ENCODE assay signal across 26 cellular contexts in genomic region chr4:26289421-26289820, GRCh38. TPM values are rescaled to one million over a fixed set of nuclear protein-coding genes. Genes with fewer than 3 reads are reported as not detected.
DNase-seq lines count a peak whose midpoint lies in the region; ATAC-seq and TF ChIP-seq lines count a peak whose summit lies in the region.
"Had no signal": no experiment of that assay in that cellular context is flagged by ENCODE, and none has a peak within 500 bp of the region (broad histone marks: within the 10 kb centered on the region; RNA-seq: fewer than 3 reads in every experiment).

No MANE protein-coding gene starts in this region.

- peak overlapping the region; percentile 30 for H3K27ac Mint-ChIP-seq in activated naive CD4-positive, alpha-beta T cell treated with anti-CD3 and anti-CD28 coated beads, Interleukin-2, amount 50 U/mL, for 24 hours
- H3K27ac Mint-ChIP-seq in activated naive CD4-positive, alpha-beta T cell treated with anti-CD3 and anti-CD28 coated beads, Interleukin-2, amount 50 U/mL, for 72 hours: no peak overlapping the region
- peak overlapping the region; percentile 96 for H3K27ac Mint-ChIP-seq in dendritic cell treated with granulocyte-macrophage colony-stimulating factor and Interleukin-4, amounts not matched to agents 40 ng/mL and 50 ng/mL, for 4 days
- no peak overlapping the region for H3K27ac Mint-ChIP-seq in stimulated activated naive B cell treated with anti-CD40 and anti-IgM and Interleukin-4, amounts not matched to agents 10 μg/mL and 1 μg/mL and 100 μg/mL, for 72 hours
- H3K27ac Mint-ChIP-seq: activated CD4-positive, alpha-beta T cell treated with anti-CD3 and anti-CD28 coated beads for 36 hours; B cell; naive thymus-derived CD4-positive, alpha-beta T cell; T-cell had no signal

- H3K27ac ChIP-seq in upper lobe of right lung (peak overlapping the region; percentile 32), thyroid gland (no peak overlapping the region)
- H3K27ac ChIP-seq: cardiac muscle cell, KMS-11 had no signal

- intact Hi-C loops in dendritic cell treated with granulocyte-macrophage colony-stimulating factor and Interleukin-4, amounts not matched to agents 40 ng/mL and 50 ng/mL, for 4 days (cut with micrococcal nuclease): loop anchor here (2.0 kb wide), 2 partner anchors 13 to 17 kb away; no protein-coding TSS in a partner anchor
- intact Hi-C loops in upper lobe of right lung (cut with DNase I) (no loop called here), thyroid gland (cut with DNase I) (no loop called here)

- H3K27me3 ChIP-seq in upper lobe of right lung (no peaks in the 10 kb centered on the region), thyroid gland (no peaks in the 10 kb centered on the region)
- H3K27me3 ChIP-seq: cardiac muscle cell, transverse colon had no signal

- H3K9me3 ChIP-seq in upper lobe of right lung (no peaks in the 10 kb centered on the region), thyroid gland (no peaks in the 10 kb centered on the region)
- H3K9me3 ChIP-seq: transverse colon had no signal

- TF ChIP-seq POLR2A in thyroid gland (IDR thresholded peaks at IDR 0.05): no peak

- H3K4me1 ChIP-seq in upper lobe of right lung (peaks cover 14% of the 10 kb centered on the region), thyroid gland (no peaks in the 10 kb centered on the region)

- DNase-seq in activated naive CD4-positive, alpha-beta T cell treated with anti-CD3 and anti-CD28 coated beads, Interleukin-2, amount 50 U/mL, for 72 hours (ENCODE audit: low spot score in 2 of 2): no peak
- DNase-seq in NCI-H226 (peak; percentile 14), upper lobe of right lung (no peak), islet precursor cell (no peak), thyroid gland (no peak)
- no peak for DNase-seq in stimulated activated naive B cell treated with anti-CD40 and anti-IgM and Interleukin-4, amounts not matched to agents 10 μg/mL and 1 μg/mL and 100 μg/mL, for 72 hours
- DNase-seq: activated CD4-positive, alpha-beta T cell treated with anti-CD3 and anti-CD28 coated beads for 36 hours; activated naive CD4-positive, alpha-beta T cell; activated T-cell treated with anti-CD3 and anti-CD28 coated beads, Interleukin-2, amount 50 U/mL, for 4 hours; amygdala; cortex of kidney; left colon; naive thymus-derived CD4-positive, alpha-beta T cell; NCI-H1092 treated with DMSO at 0.1 percent for 48 hours; NCI-H2081 treated with DMSO at 0.1 percent for 48 hours; NCI-H69; OCI-M1; stimulated activated CD4-positive, alpha-beta T cell treated with anti-CD3 and anti-CD28 coated beads, Interleukin-4, amount 100 ng/mL, for 4 hours; stimulated activated naive CD8-positive, alpha-beta T cell treated with anti-CD3 and anti-CD28 coated beads, Interleukin-15, amount 100 ng/mL, for 72 hours; T-cell; transverse colon had no signal

- no peak for ATAC-seq in activated naive CD4-positive, alpha-beta T cell treated with anti-CD3 and anti-CD28 coated beads, Interleukin-2, amount 50 U/mL, for 72 hours
- no peak for ATAC-seq in upper lobe of right lung
- no peak for ATAC-seq in stimulated activated naive B cell treated with anti-CD40 and anti-IgM and Interleukin-4, amounts not matched to agents 10 μg/mL and 1 μg/mL and 100 μg/mL, for 72 hours (replicated peaks)
- ATAC-seq: left colon, T-cell had no signal

- no peaks in the 10 kb centered on the region for H3K36me3 ChIP-seq in upper lobe of right lung
- no peaks in the 10 kb centered on the region for H3K36me3 ChIP-seq in thyroid gland
- H3K36me3 ChIP-seq: cardiac muscle cell, transverse colon had no signal

- WGBS in thyroid gland, 2 donors: 77 to 80% methylated on average over 4 of the region's 4 CpGs

- H3K4me3 Mint-ChIP-seq in activated naive CD4-positive, alpha-beta T cell treated with anti-CD3 and anti-CD28 coated beads, Interleukin-2, amount 50 U/mL, for 24 hours: no peak overlapping the region
- no peak overlapping the region for H3K4me3 Mint-ChIP-seq in dendritic cell treated with granulocyte-macrophage colony-stimulating factor and Interleukin-4, amounts not matched to agents 40 ng/mL and 50 ng/mL, for 4 days
- no peak overlapping the region for H3K4me3 Mint-ChIP-seq in stimulated activated naive B cell treated with anti-CD40 and anti-IgM and Interleukin-4, amounts not matched to agents 10 μg/mL and 1 μg/mL and 100 μg/mL, for 72 hours
- H3K4me3 Mint-ChIP-seq: activated CD4-positive, alpha-beta T cell treated with anti-CD3 and anti-CD28 coated beads for 36 hours; activated T-cell treated with anti-CD3 and anti-CD28 coated beads, Interleukin-2, amount 50 U/mL, for 4 hours; B cell; naive thymus-derived CD4-positive, alpha-beta T cell; stimulated activated naive CD8-positive, alpha-beta T cell treated with anti-CD3 and anti-CD28 coated beads, Interleukin-15, amount 100 ng/mL, for 72 hours; T-cell had no signal

- H3K4me3 ChIP-seq in upper lobe of right lung (no peak overlapping the region), thyroid gland (replicated peaks in 1 of 3) (no peak overlapping the region)
- H3K4me3 ChIP-seq: cardiac muscle cell, transverse colon had no signal

- no peaks in the 10 kb centered on the region for H3K9me3 Mint-ChIP-seq in activated naive CD4-positive, alpha-beta T cell treated with anti-CD3 and anti-CD28 coated beads, Interleukin-2, amount 50 U/mL, for 24 hours
- H3K9me3 Mint-ChIP-seq in activated naive CD4-positive, alpha-beta T cell treated with anti-CD3 and anti-CD28 coated beads, Interleukin-2, amount 50 U/mL, for 72 hours: no peaks in the 10 kb centered on the region
- no peaks in the 10 kb centered on the region for H3K9me3 Mint-ChIP-seq in dendritic cell treated with granulocyte-macrophage colony-stimulating factor and Interleukin-4, amounts not matched to agents 40 ng/mL and 50 ng/mL, for 4 days
- H3K9me3 Mint-ChIP-seq in stimulated activated naive B cell treated with anti-CD40 and anti-IgM and Interleukin-4, amounts not matched to agents 10 μg/mL and 1 μg/mL and 100 μg/mL, for 72 hours: no peaks in the 10 kb centered on the region
- H3K9me3 Mint-ChIP-seq: activated T-cell treated with anti-CD3 and anti-CD28 coated beads, Interleukin-2, amount 50 U/mL, for 4 hours; stimulated activated naive CD8-positive, alpha-beta T cell treated with anti-CD3 and anti-CD28 coated beads, Interleukin-15, amount 100 ng/mL, for 72 hours; T-cell had no signal

- no peaks in the 10 kb centered on the region for H3K36me3 Mint-ChIP-seq in activated naive CD4-positive, alpha-beta T cell treated with anti-CD3 and anti-CD28 coated beads, Interleukin-2, amount 50 U/mL, for 24 hours
- H3K36me3 Mint-ChIP-seq in activated naive CD4-positive, alpha-beta T cell treated with anti-CD3 and anti-CD28 coated beads, Interleukin-2, amount 50 U/mL, for 72 hours: no peaks in the 10 kb centered on the region
- H3K36me3 Mint-ChIP-seq in dendritic cell treated with granulocyte-macrophage colony-stimulating factor and Interleukin-4, amounts not matched to agents 40 ng/mL and 50 ng/mL, for 4 days (ENCODE audit: low read depth): no peaks in the 10 kb centered on the region
- no peaks in the 10 kb centered on the region for H3K36me3 Mint-ChIP-seq in stimulated activated naive B cell treated with anti-CD40 and anti-IgM and Interleukin-4, amounts not matched to agents 10 μg/mL and 1 μg/mL and 100 μg/mL, for 72 hours
- H3K36me3 Mint-ChIP-seq: T-cell had no signal

- peaks cover 6% of the 10 kb centered on the region for H3K4me1 Mint-ChIP-seq in activated naive CD4-positive, alpha-beta T cell treated with anti-CD3 and anti-CD28 coated beads, Interleukin-2, amount 50 U/mL, for 24 hours
- H3K4me1 Mint-ChIP-seq in dendritic cell treated with granulocyte-macrophage colony-stimulating factor and Interleukin-4, amounts not matched to agents 40 ng/mL and 50 ng/mL, for 4 days (ENCODE audit: low read depth): peaks cover 37% of the 10 kb centered on the region
- H3K4me1 Mint-ChIP-seq in stimulated activated naive B cell treated with anti-CD40 and anti-IgM and Interleukin-4, amounts not matched to agents 10 μg/mL and 1 μg/mL and 100 μg/mL, for 72 hours: peaks cover 13 to 20% of the 10 kb centered on the region in 2 donors

- H3K27me3 Mint-ChIP-seq in activated naive CD4-positive, alpha-beta T cell treated with anti-CD3 and anti-CD28 coated beads, Interleukin-2, amount 50 U/mL, for 24 hours: no peaks in the 10 kb centered on the region
- H3K27me3 Mint-ChIP-seq in dendritic cell treated with granulocyte-macrophage colony-stimulating factor and Interleukin-4, amounts not matched to agents 40 ng/mL and 50 ng/mL, for 4 days: no peaks in the 10 kb centered on the region
- peaks cover 4 to 5% of the 10 kb centered on the region in 2 donors for H3K27me3 Mint-ChIP-seq in stimulated activated naive B cell treated with anti-CD40 and anti-IgM and Interleukin-4, amounts not matched to agents 10 μg/mL and 1 μg/mL and 100 μg/mL, for 72 hours
- H3K27me3 Mint-ChIP-seq: activated CD4-positive, alpha-beta T cell treated with anti-CD3 and anti-CD28 coated beads for 36 hours; B cell; T-cell had no signal

- TF ChIP-seq CTCF in upper lobe of right lung (IDR thresholded peaks at IDR 0.05) (no peak), thyroid gland (IDR thresholded peaks at IDR 0.05) (no peak)

RNA-seq across cellular contexts. Expression of gene RBPJ, which starts 31.4 kb away (rescaled TPM):
- total RNA-seq in activated naive CD4-positive, alpha-beta T cell treated with anti-CD3 and anti-CD28 coated beads, Interleukin-2, amount 50 U/mL, for 72 hours: 100 to 1,000 TPM; 175 to 356 TPM
- 86.2 TPM for total RNA-seq in upper lobe of right lung
- 10 to 100 TPM; 60.4 to 99.3 (median 78.5) TPM for total RNA-seq in thyroid gland

Comparison
In these comparisons a context has a peak if more than half of its experiments do, and no peak if none do; other contexts are left out.
1. H3K27ac Mint-ChIP-seq: peak in activated naive CD4-positive, alpha-beta T cell treated with anti-CD3 and anti-CD28 coated beads, Interleukin-2, amount 50 U/mL, for 24 hours (single experiment) and dendritic cell treated with granulocyte-macrophage colony-stimulating factor and Interleukin-4, amounts not matched to agents 40 ng/mL and 50 ng/mL, for 4 days (single experiment); none in activated naive CD4-positive, alpha-beta T cell treated with anti-CD3 and anti-CD28 coated beads, Interleukin-2, amount 50 U/mL, for 72 hours (0 of 2) and stimulated activated naive B cell treated with anti-CD40 and anti-IgM and Interleukin-4, amounts not matched to agents 10 μg/mL and 1 μg/mL and 100 μg/mL, for 72 hours (single experiment).